ENCODE assay signal across 8 cellular contexts in the genomic region with DNA sequence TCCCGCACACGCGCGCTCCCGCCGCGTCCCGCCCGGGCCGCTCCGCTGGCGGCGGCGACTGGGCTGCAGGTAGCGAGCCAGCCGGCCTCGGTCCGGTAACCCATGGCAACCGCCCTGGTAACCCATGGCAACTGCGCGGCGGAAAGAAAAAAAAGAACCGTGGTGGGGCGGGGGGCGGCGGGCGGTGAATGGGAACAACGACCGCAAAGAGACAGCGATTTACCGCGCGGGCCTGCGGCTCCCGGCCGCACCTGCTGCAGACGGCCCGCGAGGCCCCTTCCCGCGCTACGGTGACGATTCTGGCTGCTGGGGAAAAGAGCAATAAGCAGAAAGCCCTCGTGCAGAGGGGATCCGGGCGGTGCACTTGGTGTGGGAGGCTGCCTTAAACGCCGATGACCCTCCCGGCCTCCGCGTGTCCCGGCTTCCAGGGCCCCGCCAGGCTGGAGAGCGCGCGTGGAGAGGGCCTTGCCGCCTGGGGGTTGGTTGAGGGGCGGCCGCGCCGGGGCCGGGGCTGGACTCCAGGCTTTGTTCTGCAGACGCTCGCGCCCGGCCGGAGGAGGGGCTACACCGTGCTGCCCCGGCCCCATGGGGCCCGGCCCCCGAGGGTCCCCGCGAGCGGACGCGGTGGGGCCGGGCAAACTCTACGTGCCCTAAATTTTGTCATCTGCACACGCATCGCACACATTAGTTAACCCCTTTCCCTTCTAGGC.
DNase-seq lines count a peak whose midpoint lies in the region; ATAC-seq and TF ChIP-seq lines count a peak whose summit lies in the region.

No MANE protein-coding gene starts in this region.

- H3K27ac Mint-ChIP-seq in CD4-positive, alpha-beta T cell = no peak overlapping the region

- POLR2A ChIA-PET in CD4-positive, alpha-beta T cell (lab: Charles Lee) = no interaction called here
- POLR2A ChIA-PET in RWPE1 (lab: Yijun Ruan, JAX; ENCODE audit: low non-redundant PET) = no interaction called here

- H3K27me3 Mint-ChIP-seq in CD4-positive, alpha-beta T cell = peaks cover 70% of the 10 kb centered on the region

- no peaks in the 10 kb centered on the region for H3K36me3 ChIP-seq in OCI-LY3 (replicated peaks; ENCODE audit: low read depth, low read length)
- no peaks in the 10 kb centered on the region for H3K36me3 ChIP-seq in adrenal gland (replicated peaks in 1 of 2)
- H3K36me3 ChIP-seq in smooth muscle cell (ENCODE audit: low read depth) = no peaks in the 10 kb centered on the region

- no peaks in the 10 kb centered on the region for H3F3A ChIP-seq in smooth muscle cell (ENCODE audit: low read depth)

- H3K4me3 ChIP-seq in OCI-LY3 (ENCODE audit: low read length) (peak overlapping the region; percentile 89), adrenal gland (peak overlapping the region in 3 of 4 donors; percentile 50 to 64 (median 50)), smooth muscle cell (peak overlapping the region; percentile 66)

- H3K9me3 ChIP-seq in CD4-positive, alpha-beta T cell (ENCODE audit: control insufficient read depth, low read length) = no peaks in the 10 kb centered on the region
- H3K9me3 ChIP-seq in OCI-LY3 (ENCODE audit: insufficient read depth, low read length) = no peaks in the 10 kb centered on the region
- H3K9me3 ChIP-seq in adrenal gland (replicated peaks in 1 of 3) = no peaks in the 10 kb centered on the region
- no peaks in the 10 kb centered on the region for H3K9me3 ChIP-seq in smooth muscle cell (replicated peaks; ENCODE audit: low read depth)

- peak overlapping the region; percentile 84 for H3K4me2 ChIP-seq in OCI-LY3 (ENCODE audit: low read length)
- H3K4me2 ChIP-seq in smooth muscle cell = peak overlapping the region; percentile 95

- DNase-seq in CD4-positive, alpha-beta T cell = peak in 3 of 10 experiments; percentile 6 to 39 (median 12)
- DNase-seq in adrenal gland (peak; percentile 38 to 83 (median 65)), iPS-NIHi7 (ENCODE audit: extremely low spot score) (peak; percentile 76), smooth muscle cell (lab: John Stamatoyannopoulos, UW; ENCODE audit: unreplicated experiment) (no peak), RWPE1 (ENCODE audit: low spot score) (no peak)

- H3K79me2 ChIP-seq in OCI-LY3 (ENCODE audit: low read length) (no peaks in the 10 kb centered on the region), smooth muscle cell (ENCODE audit: low read depth) (no peaks in the 10 kb centered on the region)

- peaks cover 15% of the 10 kb centered on the region for H3K36me3 Mint-ChIP-seq in CD4-positive, alpha-beta T cell (ENCODE audit: low read depth)

- CTCF ChIA-PET in CD4-positive, alpha-beta T cell (lab: Charles Lee) = interaction anchor here (1.0 to 1.2 kb wide), 4 partner anchors 11 to 774 kb away, joined by 3 read pairs; no protein-coding TSS in a partner anchor
- CTCF ChIA-PET in RWPE1 (lab: Yijun Ruan, JAX) = interaction anchor here (1.0 to 1.3 kb wide), 2 partner anchors 125 to 767 kb away, joined by 4 to 9 read pairs; a partner anchor contains a TSS

- H4K20me1 ChIP-seq in OCI-LY3 (ENCODE audit: insufficient read depth, low read length) (no peaks in the 10 kb centered on the region), smooth muscle cell (ENCODE audit: low read depth) (no peaks in the 10 kb centered on the region)

- H3K27ac ChIP-seq in CD4-positive, alpha-beta T cell (ENCODE audit: low read depth, low read length) = no peak overlapping the region
- peak overlapping the region; percentile 64 for H3K27ac ChIP-seq in OCI-LY3 (ENCODE audit: low read length)
- peak overlapping the region in 4 of 5 donors; percentile 49 to 76 (median 67) for H3K27ac ChIP-seq in adrenal gland
- H3K27ac ChIP-seq in smooth muscle cell (ENCODE audit: low read depth) = no peak overlapping the region
- no peak overlapping the region for H3K27ac ChIP-seq in RWPE1

- WGBS in adrenal gland, 4 donors = 2 to 4% (median 2%) methylated on average over 20 to 80 of the region's 80 CpGs
- under 1% methylated on average over 52 of the region's 80 CpGs for WGBS in smooth muscle cell (ENCODE audit: low lambda C conversion rate)

- TF ChIP-seq POLR2A in adrenal gland (IDR thresholded peaks at IDR 0.05) = peak in 1 of 2 donors; percentile 24

- peak overlapping the region; percentile 84 for H3K4me3 Mint-ChIP-seq in CD4-positive, alpha-beta T cell

- intact Hi-C loops in CD4-positive, alpha-beta T cell (cut with DNase I, micrococcal nuclease) = loop anchor here in 1 of 2 experiments (5.0 kb wide), 1 partner anchor 121 kb away; no protein-coding TSS in a partner anchor
- intact Hi-C loops in adrenal gland (cut with DNase I) = loop anchor here (5.0 to 10.0 kb wide), 3 partner anchors 126 to 788 kb away; a partner anchor contains a TSS

- no peaks in the 10 kb centered on the region for H3K9me3 Mint-ChIP-seq in CD4-positive, alpha-beta T cell

- H2AFZ ChIP-seq in OCI-LY3 (ENCODE audit: low read depth, low read length) = peak overlapping the region; percentile 86
- H2AFZ ChIP-seq in smooth muscle cell (ENCODE audit: low read depth) = peak overlapping the region; percentile 93

- peak; percentile 25 for ATAC-seq in CD4-positive, alpha-beta T cell (ENCODE audit: poor library complexity)
- peak; percentile 44 for ATAC-seq in GM19395 (IDR thresholded peaks at IDR 0.05; ENCODE audit: unreplicated experiment)
- peak; percentile 42 for ATAC-seq in HG03439 (IDR thresholded peaks at IDR 0.05; ENCODE audit: unreplicated experiment)

- no peak for TF ChIP-seq CTCF in CD4-positive, alpha-beta T cell (IDR thresholded peaks at IDR 0.05)
- no peak for TF ChIP-seq CTCF in OCI-LY3 (IDR thresholded peaks at IDR 0.05; ENCODE audit: low read depth, low read length)
- peak in 1 of 6 experiments; percentile 0 for TF ChIP-seq CTCF in adrenal gland (IDR thresholded peaks at IDR 0.05)
- no peak for TF ChIP-seq CTCF in smooth muscle cell (IDR thresholded peaks at IDR 0.05; ENCODE audit: borderline replicate concordance, insufficient read depth, poor library complexity, severe bottlenecking)
- TF ChIP-seq CTCF in RWPE1 (conservative IDR thresholded peaks at IDR 0.05; ENCODE audit: low read depth) = no peak

- H3K9ac ChIP-seq in OCI-LY3 (ENCODE audit: low read length) = peak overlapping the region; percentile 80
- H3K9ac ChIP-seq in smooth muscle cell (ENCODE audit: low read depth) = no peak overlapping the region

- H3K27me3 ChIP-seq in CD4-positive, alpha-beta T cell (ENCODE audit: control insufficient read depth, insufficient read depth, low read length) = peaks cover 32% of the 10 kb centered on the region
- H3K27me3 ChIP-seq in OCI-LY3 (ENCODE audit: low read depth, low read length) = peaks cover 4% of the 10 kb centered on the region; the same call in 1 of the 2 replicates
- peaks cover 3% of the 10 kb centered on the region for H3K27me3 ChIP-seq in adrenal gland
- peaks cover 29% of the 10 kb centered on the region for H3K27me3 ChIP-seq in smooth muscle cell (ENCODE audit: low read depth)

- peaks cover 10% of the 10 kb centered on the region for H3K4me1 Mint-ChIP-seq in CD4-positive, alpha-beta T cell (ENCODE audit: low read depth)

- H3K4me1 ChIP-seq in OCI-LY3 (ENCODE audit: low read length) (peaks cover 12% of the 10 kb centered on the region; the same call in 1 of the 2 replicates), adrenal gland (replicated peaks in 1 of 2) (peaks cover 0 to 8% of the 10 kb centered on the region in 2 donors), smooth muscle cell (ENCODE audit: low read depth) (peaks cover 8% of the 10 kb centered on the region)

Comparison
In these comparisons a context has a peak if more than half of its experiments do, and no peak if none do; other contexts are left out.
1. DNase-seq: peak in adrenal gland (7 of 7) and iPS-NIHi7 (single experiment); none in smooth muscle cell (single experiment) and RWPE1 (single experiment).
2. H3K27ac ChIP-seq: peak in OCI-LY3 (single experiment) and adrenal gland (4 of 5); none in CD4-positive, alpha-beta T cell (single experiment), smooth muscle cell (single experiment) and RWPE1 (single experiment).
3. Peak in every context shown above with its lines, with median percentiles within 50 percentile points of each other: ATAC-seq and H3K4me3 ChIP-seq.